9 cellular contexts compared by ENCODE assay signal in genomic region chr19:45403781-45404556, GRCh38. TPM values are rescaled to one million over a fixed set of nuclear protein-coding genes. Genes with fewer than 3 reads are reported as not detected.
A peak's percentile ranks its signal among the peaks of the same experiment; 100 is the strongest.
DNase-seq lines count a peak whose midpoint lies in the region; ATAC-seq and TF ChIP-seq lines count a peak whose summit lies in the region.
"Had no signal": no experiment of that assay in that cellular context is flagged by ENCODE, and none has a peak within 500 bp of the region (broad histone marks: within the 10 kb centered on the region; RNA-seq: fewer than 3 reads in every experiment).

No MANE protein-coding gene starts in this region.

- DNase-seq in NCI-H2196 (lab: John Stamatoyannopoulos, UW; ENCODE audit: unreplicated experiment) (peak; percentile 9), NCI-H2196 treated with DMSO at 0.1 percent for 48 hours (lab: John Stamatoyannopoulos, UW; ENCODE audit: unreplicated experiment) (no peak), NCI-H774 (lab: John Stamatoyannopoulos, UW) (peak; percentile 24), foreskin fibroblast (peak in 1 of 2 donors; percentile 63), psoas muscle (peak in 1 of 2 donors; percentile 47)
- DNase-seq in activated T-cell treated with anti-CD3 and anti-CD28 coated beads, Interleukin-2, amount 50 U/mL, for 48 hours, result peak; percentile 85 to 86

- peaks cover 17% of the 10 kb centered on the region for H3K4me1 ChIP-seq in psoas muscle

- no peak for ATAC-seq in psoas muscle
- no peak for ATAC-seq in GM18520 (IDR thresholded peaks at IDR 0.05; ENCODE audit: unreplicated experiment)
- no peak for ATAC-seq in HG02840 (IDR thresholded peaks at IDR 0.05; ENCODE audit: low FRiP score, unreplicated experiment)

- no peak overlapping the region for H3K27ac ChIP-seq in psoas muscle
- H3K27ac ChIP-seq: neutrophil had no signal

- no peaks in the 10 kb centered on the region for H3K9me3 ChIP-seq in psoas muscle
- H3K9me3 ChIP-seq: neutrophil had no signal

- intact Hi-C loops in psoas muscle (cut with DNase I), result no loop called here

- TF ChIP-seq CTCF in foreskin fibroblast (IDR thresholded peaks at IDR 0.05; ENCODE audit: low read depth, low read length), result peak; percentile 67
- TF ChIP-seq CTCF in psoas muscle (IDR thresholded peaks at IDR 0.05), result no peak

- H3K36me3 ChIP-seq in psoas muscle (ENCODE audit: insufficient read depth in 1 of 2, low read depth in 1 of 2), result no peaks in the 10 kb centered on the region
- H3K36me3 ChIP-seq: neutrophil had no signal

- peak overlapping the region; percentile 62 to 89 for H3K4me3 ChIP-seq in foreskin fibroblast (ENCODE audit: low read depth in 1 of 2, low read length in 2 of 2)
- peak overlapping the region; percentile 80 for H3K4me3 ChIP-seq in psoas muscle

- 33 to 38% (median 33%) methylated on average over 25 of the region's 25 CpGs for WGBS in psoas muscle, 3 donors

- H3K27me3 ChIP-seq in psoas muscle (ENCODE audit: insufficient read depth in 3 of 3, low read length in 2 of 3), result peaks cover 0 to 3% (median 2%) of the 10 kb centered on the region in 3 donors

RNA-seq across cellular contexts. Expression of gene PPP1R13L, which starts 0.9 kb away (rescaled TPM):
- 1 to 10 TPM; 4.1 to 6.9 (median 5.8) TPM for total RNA-seq in psoas muscle
- polyA plus RNA-seq in psoas muscle, result 10 to 100 TPM in 1 of 3 donors, 1 to 10 TPM in 2; 1.8 to 21.4 (median 1.9) TPM

RNA-seq across cellular contexts. Expression of gene POLR1G, which starts 2.5 kb away (rescaled TPM):
- total RNA-seq in psoas muscle, result 1 to 10 TPM; 6.0 to 9.6 (median 7.1) TPM
- polyA plus RNA-seq in psoas muscle, result 10 to 100 TPM in 2 of 3 donors, 1 to 10 TPM in 1; 8.8 to 12.5 (median 11.3) TPM

RNA-seq across cellular contexts. Expression of gene ERCC1, which starts 19.7 kb away (rescaled TPM):
- total RNA-seq in psoas muscle, result 100 to 1,000 TPM in 1 of 4 donors, 10 to 100 TPM in 3; 59.5 to 145 (median 74.2) TPM
- polyA plus RNA-seq in psoas muscle, result 1,000 to 10,000 TPM in 1 of 3 donors, 10 to 100 TPM in 2; 84.6 to 2,153 (median 96.4) TPM

RNA-seq across cellular contexts. Expression of gene ERCC2, which starts 33.6 kb away (rescaled TPM):
- total RNA-seq in psoas muscle, result 10 to 100 TPM in 3 of 4 donors, 1 to 10 TPM in 1; 9.3 to 16.4 (median 12.5) TPM
- 1 to 10 TPM; 5.0 to 8.3 (median 5.3) TPM for polyA plus RNA-seq in psoas muscle
